14 cellular contexts compared by ENCODE assay signal in the genomic region with DNA sequence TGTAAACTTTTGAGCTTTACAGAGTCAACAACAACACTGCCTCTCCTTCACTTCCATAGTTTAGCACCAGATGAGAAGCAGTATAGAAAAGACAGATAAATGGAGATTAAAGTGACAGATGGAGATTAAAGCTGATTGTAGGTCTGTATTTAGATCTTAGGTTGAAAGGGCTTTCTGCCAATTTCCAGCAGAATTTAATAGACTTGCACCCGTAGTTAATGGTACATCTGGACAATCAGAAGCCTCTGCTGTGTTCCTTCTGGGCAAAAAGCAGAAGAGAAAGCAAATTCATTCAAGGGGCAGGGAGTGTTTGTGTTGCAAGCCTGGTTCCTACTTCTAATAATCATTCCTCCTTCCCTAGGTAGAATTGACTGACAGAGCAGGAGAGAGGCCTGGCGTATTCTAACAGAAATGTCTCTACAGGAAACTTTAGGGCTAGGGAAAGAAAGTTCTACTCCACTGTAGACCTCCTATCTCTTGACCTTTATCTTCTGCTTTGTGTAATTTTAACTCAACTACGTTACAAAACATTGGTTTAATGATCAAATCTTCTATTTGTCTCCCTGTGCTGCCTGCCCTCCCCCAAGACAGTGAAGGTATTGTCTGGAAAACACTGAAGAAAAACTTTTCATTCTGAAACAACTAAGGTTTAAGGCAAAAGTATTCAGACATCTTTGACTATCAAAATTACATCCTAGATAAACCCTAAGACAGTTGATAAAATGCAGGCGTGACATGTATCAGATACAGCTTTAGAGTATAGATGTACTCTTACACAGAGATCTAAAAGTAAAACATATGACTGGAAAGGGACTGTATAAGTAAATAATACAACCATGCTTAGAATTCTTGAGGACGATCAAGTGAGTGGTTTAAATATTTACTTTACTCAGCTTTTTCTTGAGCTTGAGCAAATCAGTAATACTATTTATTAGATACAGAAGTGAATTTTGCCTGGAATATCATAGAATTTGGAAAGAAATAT. TPM values are rescaled to one million over a fixed set of nuclear protein-coding genes. Genes with fewer than 3 reads are reported as not detected.
DNase-seq lines count a peak whose midpoint lies in the region; TF ChIP-seq lines count a peak whose summit lies in the region.
"Had no signal": no experiment of that assay in that cellular context is flagged by ENCODE, and none has a peak within 500 bp of the region (broad histone marks: within the 10 kb centered on the region; RNA-seq: fewer than 3 reads in every experiment).

No MANE protein-coding gene starts in this region.

- CTCF ChIA-PET in HEK293 (lab: Yijun Ruan, JAX): interaction anchor here (0.7 kb wide), 2 partner anchors 9 to 13 kb away, joined by 3 read pairs; no protein-coding TSS in a partner anchor

- H3K9me3 Mint-ChIP-seq in nephron progenitor cell: no peaks in the 10 kb centered on the region
- H3K9me3 Mint-ChIP-seq: activated T-helper 17 cell treated with anti-CD3 and anti-CD28 coated beads, Interleukin-2, amount 50 U/mL, for 72 hours had no signal

- intact Hi-C loops in tibial artery (cut with DNase I; ENCODE audit: low total_unique reads): no loop called here

- no peaks in the 10 kb centered on the region for H3K27me3 ChIP-seq in tibial artery

- no peak for TF ChIP-seq CTCF in HEK293 (tag by site-specific recombination; IDR thresholded peaks at IDR 0.05)
- TF ChIP-seq CTCF in nephron progenitor cell (IDR thresholded peaks at IDR 0.05): no peak
- no peak for TF ChIP-seq CTCF in tibial artery (IDR thresholded peaks at IDR 0.05)

- H3K4me1 ChIP-seq in HEK293 (ENCODE audit: control insufficient read depth, insufficient read depth, low read length) (no peaks in the 10 kb centered on the region), tibial artery (peaks cover 0 to 11% (median 0%) of the 10 kb centered on the region in 4 donors)

- peaks cover 18% of the 10 kb centered on the region for H3K4me1 Mint-ChIP-seq in nephron progenitor cell
- H3K4me1 Mint-ChIP-seq: activated T-helper 17 cell treated with anti-CD3 and anti-CD28 coated beads, Interleukin-2, amount 50 U/mL, for 72 hours; CD8-positive, alpha-beta memory T cell had no signal

- H3K36me3 Mint-ChIP-seq in nephron progenitor cell (ENCODE audit: low read depth): no peaks in the 10 kb centered on the region
- H3K36me3 Mint-ChIP-seq: CD8-positive, alpha-beta memory T cell had no signal

- H3K4me3 ChIP-seq in HEK293 (ENCODE audit: low read depth, low read length): no peak overlapping the region
- no peak overlapping the region for H3K4me3 ChIP-seq in tibial artery

- H3K9me3 ChIP-seq in HEK293 (ENCODE audit: control insufficient read depth, insufficient read depth, low read depth, low read length): no peaks in the 10 kb centered on the region
- no peaks in the 10 kb centered on the region for H3K9me3 ChIP-seq in tibial artery

- no peaks in the 10 kb centered on the region for H3K27me3 Mint-ChIP-seq in nephron progenitor cell (ENCODE audit: low read depth, poor library complexity)
- H3K27me3 Mint-ChIP-seq: activated T-helper 17 cell treated with anti-CD3 and anti-CD28 coated beads, Interleukin-2, amount 50 U/mL, for 72 hours had no signal

- H3K27ac Mint-ChIP-seq in nephron progenitor cell: peak overlapping the region; percentile 43
- H3K27ac Mint-ChIP-seq: activated T-helper 17 cell treated with anti-CD3 and anti-CD28 coated beads, Interleukin-2, amount 50 U/mL, for 72 hours; CD8-positive, alpha-beta memory T cell had no signal

- POLR2A ChIA-PET in HEK293 (lab: Yijun Ruan, JAX): interaction anchor here (0.6 kb wide), 1 partner anchor 8 kb away, joined by 3 read pairs; no protein-coding TSS in a partner anchor

- no peak overlapping the region for H3K4me3 Mint-ChIP-seq in nephron progenitor cell
- H3K4me3 Mint-ChIP-seq: activated T-helper 17 cell treated with anti-CD3 and anti-CD28 coated beads, Interleukin-2, amount 50 U/mL, for 72 hours; CD8-positive, alpha-beta memory T cell had no signal

- H3K27ac ChIP-seq in HEK293 (ENCODE audit: extremely low read depth, low read depth, low read length): no peak overlapping the region
- H3K27ac ChIP-seq in tibial artery: no peak overlapping the region

- DNase-seq in NCI-H2171 (lab: John Stamatoyannopoulos, UW) (peak; percentile 67), amniotic epithelial cell (ENCODE audit: low read depth) (peak; percentile 43), nephron progenitor cell (no peak), tibial artery (no peak), SW480 (ENCODE audit: low spot score) (no peak), activated gamma-delta T cell treated with Interleukin-2 at 50 U/mL for 16 hours (no peak), mesenteric fat pad (ENCODE audit: low spot score) (no peak)
- DNase-seq: activated CD4-positive, alpha-beta T cell treated with anti-CD3 and anti-CD28 coated beads for 4 hours; CD8-positive, alpha-beta memory T cell; erythroblast; NCI-H2107; right cardiac atrium had no signal

- no peaks in the 10 kb centered on the region for H3K36me3 ChIP-seq in HEK293 (ENCODE audit: control insufficient read depth in 2 of 2, insufficient read depth in 1 of 2, low read length in 2 of 2)
- H3K36me3 ChIP-seq in tibial artery: no peaks in the 10 kb centered on the region

TF ChIP-seq in HEK293, 187 proteins besides CTCF, POLR2A, EP300 and RAD21:
- TF ChIP-seq ZNF76 (tag by site-specific recombination; IDR thresholded peaks at IDR 0.05; ENCODE audit: borderline replicate concordance, low read depth) (no peak), OSR2 (tag by site-specific recombination; IDR thresholded peaks at IDR 0.05) (peak; percentile 82), GLIS2 (tag by site-specific recombination; IDR thresholded peaks at IDR 0.05) (no peak), FEZF1 (tag by site-specific recombination; IDR thresholded peaks at IDR 0.05) (0 out of 2 replicates have a peak, but pooled peaks have one; percentile 40)
- TF ChIP-seq, protein P1, sequence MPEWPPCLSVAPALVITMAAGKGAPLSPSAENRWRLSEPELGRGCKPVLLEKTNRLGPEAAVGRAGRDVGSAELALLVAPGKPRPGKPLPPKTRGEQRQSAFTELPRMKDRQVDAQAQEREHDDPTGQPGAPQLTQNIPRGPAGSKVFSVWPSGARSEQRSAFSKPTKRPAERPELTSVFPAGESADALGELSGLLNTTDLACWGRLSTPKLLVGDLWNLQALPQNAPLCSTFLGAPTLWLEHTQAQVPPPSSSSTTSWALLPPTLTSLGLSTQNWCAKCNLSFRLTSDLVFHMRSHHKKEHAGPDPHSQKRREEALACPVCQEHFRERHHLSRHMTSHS (tag by site-specific recombination; IDR thresholded peaks at IDR 0.05): no peak
- TF ChIP-seq, protein P2, sequence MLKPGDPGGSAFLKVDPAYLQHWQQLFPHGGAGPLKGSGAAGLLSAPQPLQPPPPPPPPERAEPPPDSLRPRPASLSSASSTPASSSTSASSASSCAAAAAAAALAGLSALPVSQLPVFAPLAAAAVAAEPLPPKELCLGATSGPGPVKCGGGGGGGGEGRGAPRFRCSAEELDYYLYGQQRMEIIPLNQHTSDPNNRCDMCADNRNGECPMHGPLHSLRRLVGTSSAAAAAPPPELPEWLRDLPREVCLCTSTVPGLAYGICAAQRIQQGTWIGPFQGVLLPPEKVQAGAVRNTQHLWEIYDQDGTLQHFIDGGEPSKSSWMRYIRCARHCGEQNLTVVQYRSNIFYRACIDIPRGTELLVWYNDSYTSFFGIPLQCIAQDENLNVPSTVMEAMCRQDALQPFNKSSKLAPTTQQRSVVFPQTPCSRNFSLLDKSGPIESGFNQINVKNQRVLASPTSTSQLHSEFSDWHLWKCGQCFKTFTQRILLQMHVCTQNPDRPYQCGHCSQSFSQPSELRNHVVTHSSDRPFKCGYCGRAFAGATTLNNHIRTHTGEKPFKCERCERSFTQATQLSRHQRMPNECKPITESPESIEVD (tag by site-specific recombination; IDR thresholded peaks at IDR 0.05): peak; percentile 64

RNA-seq across cellular contexts. Expression of a gene that starts 44.5 kb away (rescaled TPM):
- total RNA-seq in mesenteric fat pad: 23.1 TPM
- total RNA-seq: activated T-helper 17 cell treated with anti-CD3 and anti-CD28 coated beads, Interleukin-2, amount 50 U/mL, for 72 hours; CD8-positive, alpha-beta memory T cell had no signal

Comparison
In these comparisons a context has a peak if more than half of its experiments do, and no peak if none do; other contexts are left out.
1. DNase-seq: peak in NCI-H2171 (single experiment) and amniotic epithelial cell (single experiment); none in nephron progenitor cell (single experiment), tibial artery (0 of 2), SW480 (single experiment), activated gamma-delta T cell treated with Interleukin-2 at 50 U/mL for 16 hours (single experiment) and mesenteric fat pad (single experiment).